ENCODE assay signal across 1 cellular context in the genomic region with DNA sequence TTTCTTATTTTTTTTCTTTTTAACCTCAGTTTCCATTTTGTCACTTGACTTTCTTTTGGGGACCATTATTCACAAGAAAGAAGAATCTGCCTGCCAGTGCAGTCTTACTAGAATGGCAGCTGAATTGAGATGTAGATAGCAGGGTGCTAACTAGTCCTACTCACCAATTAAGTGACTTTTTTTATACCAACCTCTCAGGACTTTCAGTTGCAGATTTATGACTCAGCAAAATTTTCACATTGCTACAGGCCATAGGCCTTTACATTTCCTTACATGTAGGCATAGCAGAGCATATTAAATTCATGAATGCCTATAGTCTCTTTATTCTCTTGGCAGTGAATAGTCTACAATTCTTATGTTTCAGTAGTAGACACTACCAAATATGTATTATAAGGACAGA.
TF ChIP-seq lines count a peak whose summit lies in the region.

No MANE protein-coding gene starts in this region.

TF ChIP-seq in WTC11, 78 proteins besides CTCF, POLR2A, EP300 and RAD21 (continued from another document):
- TF ChIP-seq, protein P1, sequence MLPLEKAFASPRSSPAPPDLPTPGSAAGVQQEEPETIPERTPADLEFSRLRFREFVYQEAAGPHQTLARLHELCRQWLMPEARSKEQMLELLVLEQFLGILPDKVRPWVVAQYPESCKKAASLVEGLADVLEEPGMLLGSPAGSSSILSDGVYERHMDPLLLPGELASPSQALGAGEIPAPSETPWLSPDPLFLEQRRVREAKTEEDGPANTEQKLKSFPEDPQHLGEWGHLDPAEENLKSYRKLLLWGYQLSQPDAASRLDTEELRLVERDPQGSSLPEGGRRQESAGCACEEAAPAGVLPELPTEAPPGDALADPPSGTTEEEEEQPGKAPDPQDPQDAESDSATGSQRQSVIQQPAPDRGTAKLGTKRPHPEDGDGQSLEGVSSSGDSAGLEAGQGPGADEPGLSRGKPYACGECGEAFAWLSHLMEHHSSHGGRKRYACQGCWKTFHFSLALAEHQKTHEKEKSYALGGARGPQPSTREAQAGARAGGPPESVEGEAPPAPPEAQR (CRISPR knock-in tag; IDR thresholded peaks at IDR 0.05) = no peak
- TF ChIP-seq ZNF232 (CRISPR knock-in tag; IDR thresholded peaks at IDR 0.05) (no peak), NFATC4 (CRISPR knock-in tag; IDR thresholded peaks at IDR 0.05) (no peak)
